ENCODE assay signal across 15 cellular contexts in genomic region chr17:69857412-69857835, GRCh38.
A peak's percentile ranks its signal among the peaks of the same experiment; 100 is the strongest.
DNase-seq lines count a peak whose midpoint lies in the region; ATAC-seq, FAIRE-seq and TF ChIP-seq lines count a peak whose summit lies in the region.
"Had no signal": no experiment of that assay in that cellular context is flagged by ENCODE, and none has a peak within 500 bp of the region (broad histone marks: within the 10 kb centered on the region; RNA-seq: fewer than 3 reads in every experiment).

No MANE protein-coding gene starts in this region.

- ATAC-seq in GM21717 (IDR thresholded peaks at IDR 0.05; ENCODE audit: unreplicated experiment), result no peak
- no peak for ATAC-seq in lower lobe of right lung
- ATAC-seq: activated naive CD8-positive, alpha-beta T cell treated with anti-CD3 and anti-CD28 coated beads, Interleukin-2, amount 50 U/mL, for 24 hours; T-cell had no signal

- H3K9me3 ChIP-seq in lower lobe of right lung (no peaks in the 10 kb centered on the region), WERI-Rb-1 (ENCODE audit: severe bottlenecking) (no peaks in the 10 kb centered on the region)

- H3K27ac ChIP-seq in lower lobe of right lung (no peak overlapping the region), WERI-Rb-1 (no peak overlapping the region)

- peak; percentile 34 for DNase-seq in NOMO-1 treated with DMSO at 0.1 percent for 48 hours (lab: John Stamatoyannopoulos, UW; ENCODE audit: unreplicated experiment)
- no peak for DNase-seq in NOMO-1 treated with dmso at 0.1 percent for 144 hours (lab: John Stamatoyannopoulos, UW; ENCODE audit: unreplicated experiment)
- peak; percentile 71 for DNase-seq in RCC 7860 (ENCODE audit: low spot score)
- peak; percentile 92 for DNase-seq in fibroblast of mammary gland (ENCODE audit: low read depth)
- DNase-seq in urothelium cell line (ENCODE audit: low spot score), result peak; percentile 30
- DNase-seq in lower lobe of right lung, result no peak
- no peak for DNase-seq in WERI-Rb-1
- DNase-seq: ACHN; activated naive CD8-positive, alpha-beta T cell treated with anti-CD3 and anti-CD28 coated beads, Interleukin-2, amount 50 U/mL, for 24 hours; endodermal cell; H9; NCI-H510A treated with DMSO at 0.1 percent for 48 hours; nephron progenitor cell; T-cell had no signal

- intact Hi-C loops in lower lobe of right lung (cut with DNase I), result no loop called here

- H3K4me1 ChIP-seq in lower lobe of right lung, result peaks cover 10% of the 10 kb centered on the region

- H3K36me3 ChIP-seq in lower lobe of right lung, result no peaks in the 10 kb centered on the region
- no peaks in the 10 kb centered on the region for H3K36me3 ChIP-seq in WERI-Rb-1

- FAIRE-seq in RCC 7860 (lab: Jason Lieb, UNC) (peak; percentile 53), urothelium cell line (lab: Jason Lieb, UNC) (no peak)

- H3K27me3 ChIP-seq in lower lobe of right lung (ENCODE audit: low read depth), result no peaks in the 10 kb centered on the region
- no peaks in the 10 kb centered on the region for H3K27me3 ChIP-seq in WERI-Rb-1 (ENCODE audit: insufficient read depth, low read depth, severe bottlenecking)

- no peak overlapping the region for H3K4me3 ChIP-seq in fibroblast of mammary gland (ENCODE audit: control insufficient read depth, low read depth, low read length)
- no peak overlapping the region for H3K4me3 ChIP-seq in lower lobe of right lung
- H3K4me3 ChIP-seq in WERI-Rb-1 (ENCODE audit: low read depth, low read length), result no peak overlapping the region

- TF ChIP-seq CTCF in fibroblast of mammary gland (conservative IDR thresholded peaks at IDR 0.05; ENCODE audit: control insufficient read depth, insufficient read depth, low read depth, low read length), result no peak
- no peak for TF ChIP-seq CTCF in lower lobe of right lung (IDR thresholded peaks at IDR 0.05)
- no peak for TF ChIP-seq CTCF in WERI-Rb-1 (IDR thresholded peaks at IDR 0.05; ENCODE audit: low read depth, low read length)

Comparison
In these comparisons a context has a peak if more than half of its experiments do, and no peak if none do; other contexts are left out.
1. DNase-seq: peak in NOMO-1 treated with DMSO at 0.1 percent for 48 hours (single experiment), RCC 7860 (single experiment), fibroblast of mammary gland (single experiment) and urothelium cell line (single experiment); none in NOMO-1 treated with dmso at 0.1 percent for 144 hours (single experiment), lower lobe of right lung (single experiment) and WERI-Rb-1 (single experiment).